Comparison of ENCODE assay signal across 19 cellular contexts in the genomic region with DNA sequence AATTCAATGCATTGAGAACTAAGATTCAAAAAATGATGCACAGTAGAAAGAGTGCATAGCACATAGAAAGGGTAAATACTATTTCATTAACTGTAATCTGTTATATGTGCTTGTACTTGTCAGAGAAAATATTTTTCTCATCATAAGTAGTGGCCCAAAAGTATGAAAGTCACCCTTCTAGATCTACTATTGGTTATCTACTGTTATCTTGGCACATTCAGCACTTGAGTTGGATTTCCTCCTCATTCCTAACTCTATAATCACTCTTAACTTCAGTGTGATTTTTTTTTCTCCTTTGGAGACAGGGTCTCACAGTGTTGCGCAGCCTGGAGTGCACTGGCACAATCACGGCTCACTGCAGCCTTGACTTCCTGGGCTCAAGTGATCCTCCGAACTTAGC.
A peak's percentile ranks its signal among the peaks of the same experiment; 100 is the strongest.
DNase-seq lines count a peak whose midpoint lies in the region; ATAC-seq and TF ChIP-seq lines count a peak whose summit lies in the region.
"Had no signal": no experiment of that assay in that cellular context is flagged by ENCODE, and none has a peak within 500 bp of the region (broad histone marks: within the 10 kb centered on the region; RNA-seq: fewer than 3 reads in every experiment).

No MANE protein-coding gene starts in this region.

- no peak overlapping the region for H3K14ac ChIP-seq in IMR-90 (replicated peaks; ENCODE audit: low read depth, low read length)
- H3K14ac ChIP-seq in neuronal stem cell (ENCODE audit: low read length), result no peak overlapping the region

- H3K18ac ChIP-seq in IMR-90 (ENCODE audit: low read depth, low read length), result no peak overlapping the region
- no peak overlapping the region for H3K18ac ChIP-seq in neuronal stem cell (ENCODE audit: low read length)

- no peaks in the 10 kb centered on the region for H4K20me1 ChIP-seq in IMR-90 (ENCODE audit: insufficient read depth, low read length)
- peaks cover 2% of the 10 kb centered on the region for H4K20me1 ChIP-seq in mammary epithelial cell (ENCODE audit: insufficient read depth, low read length)
- H4K20me1 ChIP-seq: BLaER1 treated with 17β-estradiol and CSF1 and Interleukin-3, amounts not matched to agents 10 nM and 100 nM had no signal

- in situ Hi-C loops in IMR-90 (cut with MboI; ENCODE audit: low sequenced_read_pairs) (no loop called here), mammary epithelial cell (cut with MboI; ENCODE audit: low sequenced_read_pairs in 2 of 2) (no loop called here)

- POLR2A ChIA-PET in IMR-90 (lab: Charles Lee; ENCODE audit: unreplicated experiment), result no interaction called here

- no peak overlapping the region for H4K5ac ChIP-seq in IMR-90 (ENCODE audit: low read depth, low read length)

- H2AK5ac ChIP-seq in IMR-90 (ENCODE audit: low read depth, low read length) (no peak overlapping the region), neuronal stem cell (ENCODE audit: low read depth, low read length) (no peak overlapping the region)

- H2BK12ac ChIP-seq in neuronal stem cell (ENCODE audit: low read length), result no peak overlapping the region

- H2AK9ac ChIP-seq in IMR-90 (replicated peaks; ENCODE audit: low read depth, low read length, poor library complexity), result no peak overlapping the region

- H3K36me3 ChIP-seq in IMR-90 (ENCODE audit: control insufficient read depth, insufficient read depth, low read length) (peaks cover 19% of the 10 kb centered on the region), neuronal stem cell (replicated peaks in 1 of 2; ENCODE audit: control insufficient read depth in 2 of 2, insufficient read depth in 2 of 2, low read length in 2 of 2) (peaks cover 0 to 31% of the 10 kb centered on the region in 2 donors), mammary epithelial cell (ENCODE audit: insufficient read depth, low read length) (peaks cover 5% of the 10 kb centered on the region)

- H3K79me2 ChIP-seq in mammary epithelial cell (ENCODE audit: insufficient read depth, low read length), result no peaks in the 10 kb centered on the region

- H3K4me3 Mint-ChIP-seq in chondrocyte (ENCODE audit: unreplicated experiment), result no peak overlapping the region
- H3K4me3 Mint-ChIP-seq: B cell; CD8-positive, alpha-beta T cell had no signal

- H2AFZ ChIP-seq in IMR-90 (replicated peaks; ENCODE audit: low read length, poor library complexity) (no peak overlapping the region), neuronal stem cell (ENCODE audit: low read length) (no peak overlapping the region), mammary epithelial cell (ENCODE audit: low read depth, low read length) (no peak overlapping the region)

- H3K27me3 ChIP-seq in IMR-90 (ENCODE audit: control insufficient read depth, insufficient read depth, low read length) (no peaks in the 10 kb centered on the region), neuronal stem cell (ENCODE audit: control insufficient read depth in 3 of 3, insufficient read depth in 3 of 3, low read depth in 1 of 3, low read length in 3 of 3) (no peaks in the 10 kb centered on the region), mammary epithelial cell (ENCODE audit: insufficient read depth, low read length) (no peaks in the 10 kb centered on the region)
- H3K27me3 ChIP-seq: BLaER1 treated with 17β-estradiol and CSF1 and Interleukin-3, amounts not matched to agents 10 nM and 100 nM had no signal

- H3K4me2 ChIP-seq in IMR-90 (ENCODE audit: low read depth, low read length) (no peak overlapping the region), neuronal stem cell (ENCODE audit: insufficient read depth, low read length, poor library complexity, severe bottlenecking) (no peak overlapping the region), mammary epithelial cell (ENCODE audit: insufficient read depth, low read depth, low read length) (no peak overlapping the region)
- H3K4me2 ChIP-seq: BLaER1 treated with 17β-estradiol and CSF1 and Interleukin-3, amounts not matched to agents 10 nM and 100 nM had no signal

- H2BK15ac ChIP-seq in IMR-90 (ENCODE audit: low read depth, low read length) (no peak overlapping the region), neuronal stem cell (ENCODE audit: low read length) (no peak overlapping the region)

- H3K4me1 ChIP-seq in IMR-90 (ENCODE audit: control insufficient read depth, insufficient read depth, low read length) (peaks cover 2% of the 10 kb centered on the region; the same call in 1 of the 2 replicates), neuronal stem cell (ENCODE audit: control insufficient read depth in 2 of 2, insufficient read depth in 1 of 2, low read depth in 1 of 2, low read length in 2 of 2) (no peaks in the 10 kb centered on the region), mammary epithelial cell (ENCODE audit: insufficient read depth, low read length) (no peaks in the 10 kb centered on the region)
- H3K4me1 ChIP-seq: BLaER1 treated with 17β-estradiol and CSF1 and Interleukin-3, amounts not matched to agents 10 nM and 100 nM had no signal

- CTCF ChIA-PET in IMR-90 (lab: Yijun Ruan, JAX), result interaction anchor here (0.6 kb wide), 1 partner anchor 35 kb away, joined by 3 read pairs; no protein-coding TSS in a partner anchor
- CTCF ChIA-PET in mammary epithelial cell (lab: Charles Lee; ENCODE audit: low non-redundant PET), result no interaction called here

- dilution Hi-C loops in IMR-90 (cut with HindIII; ENCODE audit: low sequenced_read_pairs, unreplicated experiment), result no loop called here
- dilution Hi-C loops in mammary epithelial cell (cut with HindIII; ENCODE audit: low sequenced_read_pairs), result no loop called here

- H3K56ac ChIP-seq in IMR-90 (ENCODE audit: extremely low read depth, insufficient read depth, low read length), result no peak overlapping the region

- no peaks in the 10 kb centered on the region for H3K9me3 Mint-ChIP-seq in chondrocyte (ENCODE audit: low read depth)
- H3K9me3 Mint-ChIP-seq: CD8-positive, alpha-beta T cell had no signal

- BruUV-seq in IMR-90 (replicated peaks; lab: Mats Ljungman, UMichigan), result no TSS peak
- no TSS peak for BruUV-seq in mammary epithelial cell (replicated peaks; lab: Mats Ljungman, UMichigan)

- H4K91ac ChIP-seq in IMR-90 (ENCODE audit: insufficient read depth, low read depth, low read length), result no peak overlapping the region
- H4K91ac ChIP-seq in neuronal stem cell (ENCODE audit: low read depth, low read length, poor library complexity), result no peak overlapping the region

- H3K79me1 ChIP-seq in IMR-90 (ENCODE audit: low read depth in 1 of 2, low read length in 2 of 2) (peaks cover 3 to 14% of the 10 kb centered on the region in 2 experiments), neuronal stem cell (ENCODE audit: low read depth, low read length) (peaks cover 1% of the 10 kb centered on the region)

- H3K4me3 ChIP-seq in IMR-90 (ENCODE audit: insufficient read depth, low read depth, low read length) (no peak overlapping the region), neuronal stem cell (ENCODE audit: low read length in 2 of 2) (no peak overlapping the region), mammary epithelial cell (replicated peaks in 1 of 3; ENCODE audit: insufficient read depth in 1 of 3, low read depth in 2 of 3, low read length in 3 of 3) (no peak overlapping the region)
- H3K4me3 ChIP-seq: BLaER1 treated with 17β-estradiol and CSF1 and Interleukin-3, amounts not matched to agents 10 nM and 100 nM had no signal

- H3K9me1 ChIP-seq in IMR-90 (ENCODE audit: insufficient read depth, low read length), result peaks cover 3% of the 10 kb centered on the region; the same call in 1 of the 2 replicates

- H3K9me3 ChIP-seq in IMR-90 (ENCODE audit: control insufficient read depth, insufficient read depth, low read length) (no peaks in the 10 kb centered on the region), neuronal stem cell (replicated peaks in 1 of 2; ENCODE audit: control insufficient read depth in 2 of 2, insufficient read depth in 1 of 2, low read depth in 1 of 2, low read length in 2 of 2) (no peaks in the 10 kb centered on the region), mammary epithelial cell (replicated peaks; ENCODE audit: insufficient read depth, low read length) (no peaks in the 10 kb centered on the region)
- H3K9me3 ChIP-seq: BLaER1 treated with 17β-estradiol and CSF1 and Interleukin-3, amounts not matched to agents 10 nM and 100 nM had no signal

- H4K8ac ChIP-seq in IMR-90 (ENCODE audit: low read depth in 2 of 2, low read length in 2 of 2) (no peak overlapping the region), neuronal stem cell (ENCODE audit: low read depth, low read length) (no peak overlapping the region)

- H2BK120ac ChIP-seq in IMR-90 (ENCODE audit: low read depth, low read length), result no peak overlapping the region
- no peak overlapping the region for H2BK120ac ChIP-seq in neuronal stem cell (ENCODE audit: low read depth, low read length)

- H3K4me1 Mint-ChIP-seq in chondrocyte (ENCODE audit: low read depth), result peaks cover 7% of the 10 kb centered on the region
- H3K4me1 Mint-ChIP-seq: B cell had no signal

- TF ChIP-seq RAD21 in IMR-90 (IDR thresholded peaks at IDR 0.05; ENCODE audit: low read length), result no peak

- no CpG with 5 or more reads among the region's 3 CpGs for WGBS in IMR-90 (ENCODE audit: extremely low coverage in 2 of 2, insufficient read length in 1 of 2), 2 experiments
- WGBS in neuronal stem cell (ENCODE audit: extremely low coverage in 2 of 2, insufficient read length in 2 of 2, insufficient replicate concordance in 1 of 2), 2 donors, result no CpG with 5 or more reads among the region's 3 CpGs
- 100% methylated on average over 3 of the region's 3 CpGs for WGBS in mammary epithelial cell (ENCODE audit: low coverage, missing lambda C conversion rate)

- TF ChIP-seq CTCF in IMR-90 (conservative IDR thresholded peaks at IDR 0.05; ENCODE audit: low read depth, low read length) (no peak), chondrocyte (IDR thresholded peaks at IDR 0.05) (no peak), mammary epithelial cell (conservative IDR thresholded peaks at IDR 0.05 in 1 of 2, IDR thresholded peaks at IDR 0.05 in 1 of 2; ENCODE audit: extremely low read depth in 1 of 2, insufficient read depth in 1 of 2, low read depth in 1 of 2, low read length in 2 of 2) (no peak)

- H3K23ac ChIP-seq in IMR-90 (ENCODE audit: low read depth, low read length) (no peak overlapping the region), neuronal stem cell (ENCODE audit: low read depth, low read length, poor library complexity) (no peak overlapping the region)

- no peak for TF ChIP-seq POLR2A in IMR-90 (IDR thresholded peaks at IDR 0.05; ENCODE audit: low read depth, low read length)

- no peak overlapping the region for H2BK20ac ChIP-seq in IMR-90 (ENCODE audit: low read depth, low read length)

- ATAC-seq in IMR-90 (ENCODE audit: low read depth), result 0 out of 2 replicates have a peak, but pooled peaks have one; percentile 24
- ATAC-seq: CD8-positive, alpha-beta T cell; HCT116; HepG2 had no signal

- DNase-seq in EH (ENCODE audit: low read depth) (peak; percentile 43), IMR-90 (peak; percentile 17), chondrocyte (ENCODE audit: low spot score) (no peak), iris pigment epithelial cell (ENCODE audit: low read depth) (peak; percentile 34), hypothalamus (lab: John Stamatoyannopoulos, UW) (no peak), neuronal stem cell (ENCODE audit: low spot score) (no peak), mammary epithelial cell (no peak), NOMO-1 treated with DMSO at 0.1 percent for 48 hours (lab: John Stamatoyannopoulos, UW; ENCODE audit: unreplicated experiment) (no peak)
- DNase-seq: ACHN; Calu3; CD8-positive, alpha-beta T cell; DMS79 treated with DMSO at 0.1 percent for 48 hours; GOT3; H7; KG1 had no signal

- H3K27ac ChIP-seq in IMR-90 (ENCODE audit: insufficient read depth, low read length) (no peak overlapping the region), neuronal stem cell (replicated peaks; ENCODE audit: low read length) (no peak overlapping the region), mammary epithelial cell (ENCODE audit: insufficient read depth, low read depth, low read length) (no peak overlapping the region)
- H3K27ac ChIP-seq: BLaER1 treated with 17β-estradiol and CSF1 and Interleukin-3, amounts not matched to agents 10 nM and 100 nM had no signal

- no peak overlapping the region for H2BK5ac ChIP-seq in IMR-90 (ENCODE audit: low read depth, low read length, poor library complexity, severe bottlenecking)
- no peak overlapping the region for H2BK5ac ChIP-seq in neuronal stem cell (ENCODE audit: low read length)

- peak overlapping the region; percentile 17 for H3K27ac Mint-ChIP-seq in chondrocyte (ENCODE audit: unreplicated experiment)
- H3K27ac Mint-ChIP-seq: B cell; CD8-positive, alpha-beta T cell had no signal

- intact Hi-C loops in IMR-90 (cut with micrococcal nuclease), result no loop called here
- intact Hi-C loops in mammary epithelial cell (cut with micrococcal nuclease), result no loop called here

- no peak overlapping the region for H3K4ac ChIP-seq in IMR-90 (ENCODE audit: low read depth, low read length)
- H3K4ac ChIP-seq in neuronal stem cell (ENCODE audit: low read length), result no peak overlapping the region

- H3K27me3 Mint-ChIP-seq in chondrocyte (ENCODE audit: low read depth), result no peaks in the 10 kb centered on the region
- H3K27me3 Mint-ChIP-seq: B cell had no signal

- H3K9ac ChIP-seq in IMR-90 (ENCODE audit: low read depth, low read length), result no peak overlapping the region
- no peak overlapping the region for H3K9ac ChIP-seq in neuronal stem cell (ENCODE audit: low read depth, low read length, poor library complexity)
- H3K9ac ChIP-seq in mammary epithelial cell (ENCODE audit: insufficient read depth, low read length), result no peak overlapping the region
- H3K9ac ChIP-seq: BLaER1 treated with 17β-estradiol and CSF1 and Interleukin-3, amounts not matched to agents 10 nM and 100 nM had no signal

- peaks cover 12% of the 10 kb centered on the region for H3K36me3 Mint-ChIP-seq in chondrocyte (ENCODE audit: low read depth)

Comparison
In these comparisons a context has a peak if more than half of its experiments do, and no peak if none do; other contexts are left out.
1. DNase-seq: peak in EH (single experiment), IMR-90 (single experiment) and iris pigment epithelial cell (single experiment); none in chondrocyte (single experiment), hypothalamus (0 of 51), neuronal stem cell (single experiment), mammary epithelial cell (single experiment) and NOMO-1 treated with DMSO at 0.1 percent for 48 hours (single experiment).